In the genomic region with DNA sequence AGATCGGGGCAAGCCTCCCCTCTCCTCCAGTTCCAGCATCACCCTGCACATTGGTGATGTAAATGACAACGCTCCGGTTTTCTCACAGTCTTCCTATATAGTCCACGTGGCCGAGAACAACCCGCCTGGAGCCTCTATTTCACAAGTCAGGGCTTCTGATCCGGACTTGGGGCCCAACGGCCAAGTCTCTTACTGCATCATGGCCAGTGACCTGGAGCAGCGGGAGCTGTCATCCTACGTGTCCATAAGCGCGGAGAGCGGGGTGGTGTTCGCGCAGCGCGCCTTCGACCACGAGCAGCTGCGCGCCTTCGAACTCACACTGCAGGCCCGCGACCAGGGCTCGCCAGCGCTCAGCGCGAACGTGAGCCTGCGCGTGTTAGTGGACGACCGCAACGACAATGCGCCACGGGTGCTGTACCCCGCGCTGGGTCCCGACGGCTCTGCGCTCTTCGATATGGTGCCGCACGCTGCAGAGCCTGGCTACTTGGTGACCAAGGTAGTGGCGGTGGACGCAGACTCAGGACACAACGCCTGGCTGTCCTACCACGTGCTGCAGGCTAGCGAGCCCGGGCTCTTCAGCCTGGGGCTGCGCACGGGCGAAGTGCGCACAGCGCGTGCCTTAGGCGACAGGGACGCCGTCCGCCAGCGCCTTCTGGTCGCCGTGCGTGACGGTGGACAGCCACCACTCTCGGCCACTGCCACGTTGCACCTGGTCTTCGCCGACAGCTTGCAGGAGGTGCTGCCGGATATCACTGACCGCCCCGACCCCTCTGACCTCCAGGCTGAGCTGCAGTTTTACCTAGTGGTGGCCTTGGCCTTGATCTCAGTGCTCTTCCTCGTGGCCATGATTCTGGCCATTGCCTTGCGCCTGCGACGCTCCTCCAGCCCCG, we compare ENCODE assay signal across 19 cellular contexts. TPM values are rescaled to one million over a fixed set of nuclear protein-coding genes. Genes with fewer than 3 reads are reported as not detected.
"Had no signal": no experiment of that assay in that cellular context is flagged by ENCODE, and none has a peak within 500 bp of the region (broad histone marks: within the 10 kb centered on the region; RNA-seq: fewer than 3 reads in every experiment).

No MANE protein-coding gene starts in this region.

- H3K4me1 Mint-ChIP-seq: activated B cell treated with CpG ODN at 0.5 μM for 24 hours, endodermal cell had no signal

- H3K4me3 Mint-ChIP-seq: activated B cell treated with CpG ODN at 0.5 μM for 24 hours; activated CD8-positive, alpha-beta T cell treated with anti-CD3 and anti-CD28 coated beads for 36 hours; activated T-cell treated with anti-CD3 and anti-CD28 coated beads, Interleukin-2, amount 50 U/mL, for 72 hours had no signal

- H3K27ac ChIP-seq: breast epithelium, gastrocnemius medialis, heart right ventricle, right atrium auricular region, skin epidermis, tibial artery, vagina had no signal

- H3K27me3 ChIP-seq: breast epithelium, right atrium auricular region, tibial artery, vagina had no signal

- H3K4me1 ChIP-seq: breast epithelium, right atrium auricular region, tibial artery, vagina had no signal

- ATAC-seq: activated CD8-positive, alpha-beta T cell treated with anti-CD3 and anti-CD28 coated beads for 36 hours; activated T-cell treated with anti-CD3 and anti-CD28 coated beads, Interleukin-2, amount 50 U/mL, for 72 hours; gastrocnemius medialis; heart right ventricle; stimulated activated naive CD8-positive, alpha-beta T cell treated with anti-CD3 and anti-CD28 coated beads, Interleukin-15, Interleukin-2, amounts not matched to agents 100 U/mL and 50 U/mL, for 24 hours had no signal

- H3K4me3 ChIP-seq: heart right ventricle, right atrium auricular region, skin epidermis, tibial artery, vagina had no signal

- DNase-seq: activated B cell treated with CpG ODN at 0.5 μM for 24 hours; activated CD4-positive, alpha-beta T cell treated with anti-CD3 and anti-CD28 coated beads for 48 hours; activated CD8-positive, alpha-beta memory T cell treated with anti-CD3 and anti-CD28 coated beads, Interleukin-2, amount 50 U/mL, for 48 hours; activated CD8-positive, alpha-beta T cell treated with anti-CD3 and anti-CD28 coated beads for 36 hours; activated gamma-delta T cell; activated T-cell treated with anti-CD3 and anti-CD28 coated beads, Interleukin-2, amount 50 U/mL, for 72 hours; cerebellar nuclear complex; endodermal cell; erythroblast; gastrocnemius medialis; heart right ventricle; naive B cell; stimulated activated CD4-positive, alpha-beta T cell treated with anti-CD3 and anti-CD28 coated beads, Interleukin-4, amount 100 ng/mL, for 24 hours; stimulated activated naive CD8-positive, alpha-beta T cell treated with anti-CD3 and anti-CD28 coated beads, Interleukin-15, Interleukin-2, amounts not matched to agents 100 U/mL and 50 U/mL, for 24 hours; tibial artery had no signal

- H3K27ac Mint-ChIP-seq: activated B cell treated with CpG ODN at 0.5 μM for 24 hours; activated CD8-positive, alpha-beta T cell treated with anti-CD3 and anti-CD28 coated beads for 36 hours; activated T-cell treated with anti-CD3 and anti-CD28 coated beads, Interleukin-2, amount 50 U/mL, for 72 hours; endodermal cell had no signal

- H3K36me3 ChIP-seq: breast epithelium, gastrocnemius medialis had no signal

RNA-seq across cellular contexts. Expression of gene PCDHGB4, which starts 1.9 kb away (rescaled TPM):
- total RNA-seq: activated CD8-positive, alpha-beta T cell treated with anti-CD3 and anti-CD28 coated beads for 36 hours; activated T-cell treated with anti-CD3 and anti-CD28 coated beads, Interleukin-2, amount 50 U/mL, for 72 hours had no signal

RNA-seq across cellular contexts. Expression of gene PCDHGA8, which starts 3.0 kb away (rescaled TPM):
- total RNA-seq: activated CD8-positive, alpha-beta T cell treated with anti-CD3 and anti-CD28 coated beads for 36 hours; activated T-cell treated with anti-CD3 and anti-CD28 coated beads, Interleukin-2, amount 50 U/mL, for 72 hours had no signal

RNA-seq across cellular contexts. Expression of gene PCDHGA7, which starts 6.9 kb away (rescaled TPM):
- total RNA-seq: activated CD8-positive, alpha-beta T cell treated with anti-CD3 and anti-CD28 coated beads for 36 hours had no signal
